9 cellular contexts compared by ENCODE assay signal in the genomic region with DNA sequence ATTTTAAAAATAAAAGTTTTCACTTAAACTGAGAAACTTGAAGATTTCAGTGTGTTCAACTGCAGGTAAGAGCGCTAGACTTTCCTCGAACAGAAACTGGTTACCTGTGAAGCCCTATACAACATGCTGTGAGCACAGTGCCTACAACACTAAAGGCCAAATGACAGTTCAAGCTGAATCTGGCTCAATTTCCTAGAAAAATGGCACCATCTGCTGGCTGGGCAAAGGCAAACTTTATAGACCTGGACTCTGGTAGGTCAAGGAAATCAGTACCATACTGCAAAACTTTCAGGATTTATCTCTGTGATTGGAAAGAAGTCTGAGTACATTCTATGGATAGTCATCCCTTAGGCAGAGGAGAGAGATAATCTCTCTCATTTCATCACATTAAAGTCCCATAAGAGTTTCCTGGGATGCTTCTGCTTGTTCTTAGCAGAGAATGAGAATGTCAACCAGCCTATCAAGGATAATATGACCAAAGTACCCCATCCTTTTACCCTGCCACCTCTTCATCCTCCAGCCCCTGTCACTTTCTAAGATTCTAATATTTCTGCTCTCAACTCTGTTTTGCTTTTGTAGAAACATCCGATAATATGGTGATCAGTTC. TPM values are rescaled to one million over a fixed set of nuclear protein-coding genes. Genes with fewer than 3 reads are reported as not detected.
DNase-seq lines count a peak whose midpoint lies in the region; ATAC-seq, FAIRE-seq and TF ChIP-seq lines count a peak whose summit lies in the region.
"Had no signal": no experiment of that assay in that cellular context is flagged by ENCODE, and none has a peak within 500 bp of the region (broad histone marks: within the 10 kb centered on the region; RNA-seq: fewer than 3 reads in every experiment).

No MANE protein-coding gene starts in this region.

- no peak overlapping the region for H3K4me3 ChIP-seq in A549
- H3K4me3 ChIP-seq in WI38 (ENCODE audit: low read depth, low read length) = no peak overlapping the region

- POLR2A ChIA-PET in A549 (lab: Yijun Ruan, JAX) = no interaction called here

- no peaks in the 10 kb centered on the region for H3K9me3 ChIP-seq in A549

- 2% methylated on average over 3 of the region's 3 CpGs for WGBS in A549 (ENCODE audit: missing lambda C conversion rate)

- CTCF ChIA-PET in A549 (lab: Yijun Ruan, JAX) = interaction anchor here (0.7 to 15.7 kb wide), 21 partner anchors 9 to 230 kb away, joined by 3 to 309 read pairs (median 4); no protein-coding TSS in a partner anchor

- no peaks in the 10 kb centered on the region for H3K4me1 ChIP-seq in A549

- TF ChIP-seq CTCF in A549 (IDR thresholded peaks at IDR 0.05) (peak; percentile 75), GM12874 (IDR thresholded peaks at IDR 0.05; ENCODE audit: insufficient read depth, low read depth, low read length) (peak; percentile 42), WI38 (IDR thresholded peaks at IDR 0.05; ENCODE audit: low read depth, low read length) (peak; percentile 44; the same call in 1 of the 2 replicates)

- no peak overlapping the region for H3K27ac ChIP-seq in A549

- DNase-seq in A549 (ENCODE audit: low read depth in 1 of 2, low spot score in 1 of 2) (peak; percentile 38 to 60), NCI-H1092 treated with DMSO at 0.1 percent for 48 hours (lab: John Stamatoyannopoulos, UW) (peak; percentile 65), hypothalamus (lab: John Stamatoyannopoulos, UW) (peak in 31 of 51 donors; percentile 0 to 71 (median 25)), urothelium cell line (ENCODE audit: low spot score) (peak; percentile 57)

- ATAC-seq in A549 (peak; percentile 89 to 95; a peak in 5 of 6 replicates), HG02870 (IDR thresholded peaks at IDR 0.05; ENCODE audit: unreplicated experiment) (no peak), GM18861 (IDR thresholded peaks at IDR 0.05; ENCODE audit: unreplicated experiment) (no peak)
- ATAC-seq: stimulated activated naive CD8-positive, alpha-beta T cell treated with anti-CD3 and anti-CD28 coated beads, Interleukin-15, amount 100 ng/mL, for 72 hours had no signal

- FAIRE-seq in A549 (lab: Jason Lieb, UNC) (peak; percentile 92), urothelium cell line (lab: Jason Lieb, UNC) (no peak)

- no peak for TF ChIP-seq POLR2A in A549 (IDR thresholded peaks at IDR 0.05; ENCODE audit: low read length)

- no peak overlapping the region for H3K4me2 ChIP-seq in A549

- TF ChIP-seq EP300 in A549 (IDR thresholded peaks at IDR 0.05) = no peak

- peak; percentile 88 to 92 for TF ChIP-seq RAD21 in A549 (conservative IDR thresholded peaks at IDR 0.05 in 1 of 2, IDR thresholded peaks at IDR 0.05 in 1 of 2)

TF ChIP-seq in A549, 52 proteins besides CTCF, POLR2A, EP300 and RAD21:
- no peak for TF ChIP-seq JUN (IDR thresholded peaks at IDR 0.05)
- TF ChIP-seq SMC3 (IDR thresholded peaks at IDR 0.05) = peak; percentile 94

RNA-seq across cellular contexts. Expression of gene FOXB2, which starts 31.8 kb away (rescaled TPM):
- not detected in 2 replicates for polyA plus RNA-seq in A549 (2011; rRNA removed)
- not detected in 2 replicates for polyA plus RNA-seq in A549 (2012; cell fraction: cytosol; rRNA removed)
- not detected in 2 replicates for polyA plus RNA-seq in A549 (2012; cell fraction: nucleus; rRNA removed)
- not detected in 3 replicates for polyA plus RNA-seq in A549 (2017; fragmentation: RNase III; extraction: RNeasy Plus Mini Kit Qiagen cat#74134 plus additional on column Dnase treatment)
- not detected in 2 replicates for polyA minus RNA-seq in A549 (2011; rRNA and poly(A)+ RNA removed)

Comparison
In these comparisons a context has a peak if more than half of its experiments do, and no peak if none do; other contexts are left out.
1. ATAC-seq: peak in A549 (2 of 2); none in HG02870 (single experiment) and GM18861 (single experiment).
2. Peak in every context shown above with its lines, with median percentiles within 50 percentile points of each other: DNase-seq and CTCF ChIP-seq.